9 cellular contexts compared by ENCODE assay signal in the genomic region with DNA sequence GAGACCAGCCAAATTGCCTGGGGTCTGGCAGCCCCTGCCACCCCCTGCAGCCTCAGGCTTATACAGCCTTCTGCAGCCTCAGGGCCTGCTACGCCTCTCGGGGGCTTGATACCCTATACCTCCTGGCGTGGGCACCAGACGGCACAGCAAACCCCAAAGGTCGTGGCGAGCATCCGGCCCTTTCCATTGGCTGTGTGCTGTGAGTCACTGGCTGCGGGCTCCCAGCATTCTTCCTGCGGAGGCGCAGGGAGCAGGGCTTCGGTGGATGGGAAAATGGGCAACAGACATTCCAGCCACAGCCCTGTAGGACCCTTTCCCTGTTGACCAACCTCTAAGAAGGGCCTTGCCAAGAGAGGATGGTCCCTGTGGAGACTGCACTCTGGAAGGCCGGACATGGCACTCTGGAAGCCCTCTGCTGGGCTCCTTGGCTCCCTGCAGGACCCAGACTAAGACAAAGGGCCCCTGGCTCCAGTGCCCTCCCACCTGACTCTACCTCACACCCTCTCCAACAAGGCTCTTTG. TPM values are rescaled to one million over a fixed set of nuclear protein-coding genes. Genes with fewer than 3 reads are reported as not detected.
DNase-seq lines count a peak whose midpoint lies in the region; ATAC-seq and TF ChIP-seq lines count a peak whose summit lies in the region.
"Had no signal": no experiment of that assay in that cellular context is flagged by ENCODE, and none has a peak within 500 bp of the region (broad histone marks: within the 10 kb centered on the region; RNA-seq: fewer than 3 reads in every experiment).

No MANE protein-coding gene starts in this region.

- no peak overlapping the region for H3K4me3 ChIP-seq in right atrium auricular region
- H3K4me3 ChIP-seq in tibial artery, result no peak overlapping the region

- TF ChIP-seq CTCF in right atrium auricular region (IDR thresholded peaks at IDR 0.05), result peak; percentile 24 to 66
- peak; percentile 30 to 41 for TF ChIP-seq CTCF in tibial artery (IDR thresholded peaks at IDR 0.05)

- DNase-seq in NCI-H748 (lab: John Stamatoyannopoulos, UW; ENCODE audit: unreplicated experiment) (peak; percentile 2), NCI-H748 treated with DMSO at 0.1 percent for 48 hours (lab: John Stamatoyannopoulos, UW) (no peak), UCSD-AML1 (lab: John Stamatoyannopoulos, UW; ENCODE audit: unreplicated experiment) (peak; percentile 37), right atrium auricular region (ENCODE audit: low spot score) (peak; percentile 58), tibial artery (peak; percentile 23 to 59), cerebellar nuclear complex (lab: John Stamatoyannopoulos, UW) (no peak), HK-2 (ENCODE audit: unreplicated experiment) (no peak)
- DNase-seq: CD4-positive, CD25-positive, alpha-beta regulatory T cell had no signal

- H3K36me3 ChIP-seq in right atrium auricular region (no peaks in the 10 kb centered on the region), tibial artery (peaks cover 0 to 10% (median 0%) of the 10 kb centered on the region in 3 donors)

- no peak overlapping the region for H3K27ac ChIP-seq in right atrium auricular region
- peak overlapping the region; percentile 26 to 37 for H3K27ac ChIP-seq in tibial artery

- H3K4me1 ChIP-seq in right atrium auricular region (peaks cover 0 to 31% of the 10 kb centered on the region in 2 donors), tibial artery (peaks cover 0 to 53% (median 25%) of the 10 kb centered on the region in 4 donors)

- intact Hi-C loops in tibial artery (cut with DNase I; ENCODE audit: low total_unique reads), result no loop called here

- H3K27me3 ChIP-seq in right atrium auricular region (no peaks in the 10 kb centered on the region), tibial artery (no peaks in the 10 kb centered on the region)

- H3K9me3 ChIP-seq in right atrium auricular region (no peaks in the 10 kb centered on the region), tibial artery (no peaks in the 10 kb centered on the region)

- ATAC-seq in GM21717 (IDR thresholded peaks at IDR 0.05; ENCODE audit: unreplicated experiment), result no peak

RNA-seq across cellular contexts. Expression of a gene that starts 59.6 kb away (rescaled TPM):
- 10 to 100 TPM; 12.6 to 35.4 TPM for total RNA-seq in right atrium auricular region
- total RNA-seq: CD4-positive, CD25-positive, alpha-beta regulatory T cell had no signal

Comparison
In these comparisons a context has a peak if more than half of its experiments do, and no peak if none do; other contexts are left out.
1. DNase-seq: peak in NCI-H748 (single experiment), UCSD-AML1 (single experiment), right atrium auricular region (single experiment) and tibial artery (2 of 2); none in NCI-H748 treated with DMSO at 0.1 percent for 48 hours (single experiment), cerebellar nuclear complex (0 of 2) and HK-2 (single experiment).
2. H3K27ac ChIP-seq: peak in tibial artery (2 of 2); none in right atrium auricular region (0 of 2).